17 cellular contexts compared by ENCODE assay signal in genomic region chr21:34533938-34534337, GRCh38. TPM values are rescaled to one million over a fixed set of nuclear protein-coding genes. Genes with fewer than 3 reads are reported as not detected.
DNase-seq lines count a peak whose midpoint lies in the region; ATAC-seq and TF ChIP-seq lines count a peak whose summit lies in the region.
"Had no signal": no experiment of that assay in that cellular context is flagged by ENCODE, and none has a peak within 500 bp of the region (broad histone marks: within the 10 kb centered on the region; RNA-seq: fewer than 3 reads in every experiment).

No MANE protein-coding gene starts in this region.

- ATAC-seq in activated CD8-positive, alpha-beta memory T cell treated with anti-CD3 and anti-CD28 coated beads, Interleukin-2, amount 10 ng/mL, durations not matched to agents 7 days and 5 days, result no peak

- no peaks in the 10 kb centered on the region for H3K27me3 ChIP-seq in layer of hippocampus (ENCODE audit: control insufficient read depth, insufficient read depth, low read length)

- H3K27me3 Mint-ChIP-seq in activated CD8-positive, alpha-beta memory T cell treated with anti-CD3 and anti-CD28 coated beads, Interleukin-2, amount 10 ng/mL, durations not matched to agents 7 days and 5 days, result no peaks in the 10 kb centered on the region
- no peaks in the 10 kb centered on the region for H3K27me3 Mint-ChIP-seq in activated naive CD8-positive, alpha-beta T cell treated with anti-CD3 and anti-CD28 coated beads for 36 hours
- no peaks in the 10 kb centered on the region for H3K27me3 Mint-ChIP-seq in stimulated activated naive CD8-positive, alpha-beta T cell treated with anti-CD3 and anti-CD28 coated beads, Interleukin-15, Interleukin-2, amounts not matched to agents 100 ng/mL and 50 ng/mL, for 24 hours
- no peaks in the 10 kb centered on the region for H3K27me3 Mint-ChIP-seq in chondrocyte (ENCODE audit: low read depth)
- H3K27me3 Mint-ChIP-seq: CD8-positive, alpha-beta memory T cell had no signal

- no peak for DNase-seq in activated CD8-positive, alpha-beta memory T cell treated with anti-CD3 and anti-CD28 coated beads, Interleukin-2, amount 10 ng/mL, durations not matched to agents 7 days and 5 days
- DNase-seq in activated CD8-positive, alpha-beta memory T cell treated with anti-CD3 and anti-CD28 coated beads, Interleukin-2, amount 50 U/mL, for 4 hours, result no peak
- DNase-seq in activated naive CD8-positive, alpha-beta T cell treated with anti-CD3 and anti-CD28 coated beads for 36 hours, result no peak
- no peak for DNase-seq in occipital lobe (lab: John Stamatoyannopoulos, UW)
- DNase-seq in activated CD8-positive, alpha-beta memory T cell treated with anti-CD3 and anti-CD28 coated beads, Interleukin-2, amount 50 U/mL, for 48 hours, result no peak
- no peak for DNase-seq in chondrocyte (ENCODE audit: low spot score)
- DNase-seq: CD8-positive, alpha-beta memory T cell; GDM1; NCI-H1436; NCI-H2029 treated with DMSO at 0.1 percent for 48 hours; NCI-H510A; NCI-H82 had no signal

- peak overlapping the region; percentile 8 for H3K27ac Mint-ChIP-seq in activated CD8-positive, alpha-beta memory T cell treated with anti-CD3 and anti-CD28 coated beads, Interleukin-2, amount 10 ng/mL, durations not matched to agents 7 days and 5 days
- peak overlapping the region; percentile 49 for H3K27ac Mint-ChIP-seq in activated naive CD8-positive, alpha-beta T cell treated with anti-CD3 and anti-CD28 coated beads for 36 hours
- H3K27ac Mint-ChIP-seq in stimulated activated naive CD8-positive, alpha-beta T cell treated with anti-CD3 and anti-CD28 coated beads, Interleukin-15, Interleukin-2, amounts not matched to agents 100 ng/mL and 50 ng/mL, for 24 hours, result peak overlapping the region; percentile 97
- H3K27ac Mint-ChIP-seq in chondrocyte (ENCODE audit: unreplicated experiment), result no peak overlapping the region
- H3K27ac Mint-ChIP-seq: CD8-positive, alpha-beta memory T cell had no signal

- no peaks in the 10 kb centered on the region for H3K9me3 Mint-ChIP-seq in activated CD8-positive, alpha-beta memory T cell treated with anti-CD3 and anti-CD28 coated beads, Interleukin-2, amount 10 ng/mL, durations not matched to agents 7 days and 5 days (ENCODE audit: low read depth)
- peaks cover 1% of the 10 kb centered on the region for H3K9me3 Mint-ChIP-seq in activated naive CD8-positive, alpha-beta T cell treated with anti-CD3 and anti-CD28 coated beads for 36 hours
- no peaks in the 10 kb centered on the region for H3K9me3 Mint-ChIP-seq in stimulated activated naive CD8-positive, alpha-beta T cell treated with anti-CD3 and anti-CD28 coated beads, Interleukin-15, Interleukin-2, amounts not matched to agents 100 ng/mL and 50 ng/mL, for 24 hours
- no peaks in the 10 kb centered on the region for H3K9me3 Mint-ChIP-seq in chondrocyte (ENCODE audit: low read depth)
- H3K9me3 Mint-ChIP-seq: CD8-positive, alpha-beta memory T cell had no signal

- H3K36me3 Mint-ChIP-seq in activated CD8-positive, alpha-beta memory T cell treated with anti-CD3 and anti-CD28 coated beads, Interleukin-2, amount 10 ng/mL, durations not matched to agents 7 days and 5 days, result no peaks in the 10 kb centered on the region
- peaks cover 7% of the 10 kb centered on the region for H3K36me3 Mint-ChIP-seq in activated naive CD8-positive, alpha-beta T cell treated with anti-CD3 and anti-CD28 coated beads for 36 hours
- H3K36me3 Mint-ChIP-seq in stimulated activated naive CD8-positive, alpha-beta T cell treated with anti-CD3 and anti-CD28 coated beads, Interleukin-15, Interleukin-2, amounts not matched to agents 100 ng/mL and 50 ng/mL, for 24 hours (ENCODE audit: low read depth), result peaks cover 9% of the 10 kb centered on the region
- no peaks in the 10 kb centered on the region for H3K36me3 Mint-ChIP-seq in chondrocyte (ENCODE audit: low read depth)

- H3K4me1 Mint-ChIP-seq in activated CD8-positive, alpha-beta memory T cell treated with anti-CD3 and anti-CD28 coated beads, Interleukin-2, amount 10 ng/mL, durations not matched to agents 7 days and 5 days, result peaks cover 19% of the 10 kb centered on the region
- peaks cover 11% of the 10 kb centered on the region for H3K4me1 Mint-ChIP-seq in activated naive CD8-positive, alpha-beta T cell treated with anti-CD3 and anti-CD28 coated beads for 36 hours
- peaks cover 54% of the 10 kb centered on the region for H3K4me1 Mint-ChIP-seq in stimulated activated naive CD8-positive, alpha-beta T cell treated with anti-CD3 and anti-CD28 coated beads, Interleukin-15, Interleukin-2, amounts not matched to agents 100 ng/mL and 50 ng/mL, for 24 hours (ENCODE audit: low read depth)
- peaks cover 67% of the 10 kb centered on the region for H3K4me1 Mint-ChIP-seq in chondrocyte (ENCODE audit: low read depth)

- no peak overlapping the region for H3K4me3 Mint-ChIP-seq in activated CD8-positive, alpha-beta memory T cell treated with anti-CD3 and anti-CD28 coated beads, Interleukin-2, amount 10 ng/mL, durations not matched to agents 7 days and 5 days
- H3K4me3 Mint-ChIP-seq in activated naive CD8-positive, alpha-beta T cell treated with anti-CD3 and anti-CD28 coated beads for 36 hours, result no peak overlapping the region
- no peak overlapping the region for H3K4me3 Mint-ChIP-seq in stimulated activated naive CD8-positive, alpha-beta T cell treated with anti-CD3 and anti-CD28 coated beads, Interleukin-15, Interleukin-2, amounts not matched to agents 100 ng/mL and 50 ng/mL, for 24 hours
- no peak overlapping the region for H3K4me3 Mint-ChIP-seq in chondrocyte (ENCODE audit: unreplicated experiment)
- H3K4me3 Mint-ChIP-seq: CD8-positive, alpha-beta memory T cell had no signal

- TF ChIP-seq CTCF in chondrocyte (IDR thresholded peaks at IDR 0.05), result no peak

- H3K27ac ChIP-seq in layer of hippocampus (ENCODE audit: low read depth, low read length), result peak overlapping the region; percentile 54
- H3K27ac ChIP-seq: KMS-11, PC-9 had no signal

- CTCF ChIA-PET in activated CD8-positive, alpha-beta memory T cell treated with anti-CD3 and anti-CD28 coated beads, Interleukin-2, amount 10 ng/mL, durations not matched to agents 7 days and 5 days (lab: Charles Lee), result interaction anchor here (0.7 kb wide), 1 partner anchor 10 kb away, joined by 3 read pairs; no protein-coding TSS in a partner anchor

RNA-seq across cellular contexts. Expression of gene KCNE1, which starts 21.9 kb away (rescaled TPM):
- total RNA-seq in activated CD8-positive, alpha-beta memory T cell treated with anti-CD3 and anti-CD28 coated beads, Interleukin-2, amount 10 ng/mL, durations not matched to agents 7 days and 5 days, result under 1 TPM; 0.15 to 0.26 TPM
- under 1 TPM in 1 of 2 experiments, not detected in 1; 0.14 TPM for total RNA-seq in activated naive CD8-positive, alpha-beta T cell treated with anti-CD3 and anti-CD28 coated beads for 36 hours
- 0.16 TPM for total RNA-seq in occipital lobe
- 0.32 to 0.70 TPM (median 0.38 TPM) in 3 replicates for total RNA-seq in chondrocyte
- total RNA-seq: M059J had no signal
